Comparison of ENCODE assay signal across 8 cellular contexts in the genomic region with DNA sequence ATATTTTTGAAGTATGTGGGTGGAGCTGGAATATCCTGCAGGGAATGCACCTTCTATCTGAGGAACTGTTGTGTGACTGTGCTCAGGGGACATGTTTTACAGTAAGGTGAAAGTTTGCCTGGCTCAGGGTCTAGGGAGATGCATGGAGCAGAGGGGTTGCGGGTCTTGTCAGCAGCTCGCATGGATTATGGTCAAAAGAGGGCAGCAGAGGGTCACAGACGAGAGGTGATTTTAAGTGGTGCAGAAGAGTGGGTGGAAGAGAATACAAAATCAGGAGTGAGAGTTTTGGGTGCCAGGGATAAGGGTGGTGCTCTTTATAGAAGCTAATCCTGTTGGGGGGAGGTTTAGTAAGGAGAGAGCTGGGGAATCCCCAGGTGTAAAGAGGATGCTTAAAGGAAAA. TPM values are rescaled to one million over a fixed set of nuclear protein-coding genes. Genes with fewer than 3 reads are reported as not detected.
DNase-seq lines count a peak whose midpoint lies in the region; ATAC-seq and TF ChIP-seq lines count a peak whose summit lies in the region.

No MANE protein-coding gene starts in this region.

- H3K27me3 Mint-ChIP-seq in activated CD8-positive, alpha-beta T cell treated with anti-CD3 and anti-CD28 coated beads, Interleukin-2, amount 10 ng/mL, durations not matched to agents 7 days and 5 days (ENCODE audit: low read depth), result no peaks in the 10 kb centered on the region

- H3K27ac Mint-ChIP-seq in activated CD8-positive, alpha-beta T cell treated with anti-CD3 and anti-CD28 coated beads, Interleukin-2, amount 10 ng/mL, durations not matched to agents 7 days and 5 days, result no peak overlapping the region

- 23% methylated on average over 3 of the region's 3 CpGs for WGBS in right lobe of liver (ENCODE audit: insufficient coverage, low coverage, low lambda C conversion rate, missing lambda C conversion rate)

- H3K27ac ChIP-seq in right lobe of liver, result no peak overlapping the region

- TF ChIP-seq POLR2A in right lobe of liver (IDR thresholded peaks at IDR 0.05), result no peak

- POLR2A ChIA-PET in activated CD8-positive, alpha-beta T cell treated with anti-CD3 and anti-CD28 coated beads, Interleukin-2, amount 10 ng/mL, durations not matched to agents 7 days and 5 days (lab: Charles Lee), result no interaction called here

- CTCF ChIA-PET in activated CD8-positive, alpha-beta T cell treated with anti-CD3 and anti-CD28 coated beads, Interleukin-2, amount 10 ng/mL, durations not matched to agents 7 days and 5 days (lab: Charles Lee), result no interaction called here

- no peaks in the 10 kb centered on the region for H3K4me1 ChIP-seq in right lobe of liver

- DNase-seq in COLO668 (lab: John Stamatoyannopoulos, UW; ENCODE audit: unreplicated experiment), result peak; percentile 20
- DNase-seq in NCI-H1694 treated with DMSO at 0.1 percent for 48 hours (lab: John Stamatoyannopoulos, UW), result peak; percentile 3
- peak; percentile 26 for DNase-seq in activated CD8-positive, alpha-beta T cell treated with anti-CD3 and anti-CD28 coated beads, Interleukin-2, amount 10 ng/mL, durations not matched to agents 7 days and 5 days
- DNase-seq in right lobe of liver, result no peak
- no peak for DNase-seq in omental fat pad (ENCODE audit: low spot score)

- H3K9me3 ChIP-seq in right lobe of liver, result no peaks in the 10 kb centered on the region

- ATAC-seq in GM21390 (IDR thresholded peaks at IDR 0.05; ENCODE audit: unreplicated experiment) (peak; percentile 50), right lobe of liver (peak; percentile 60 to 66 (median 63)), GM21737 (IDR thresholded peaks at IDR 0.05; ENCODE audit: unreplicated experiment) (no peak), omental fat pad (ENCODE audit: low FRiP score) (no peak), GM21360 (IDR thresholded peaks at IDR 0.05; ENCODE audit: unreplicated experiment) (no peak)
- ATAC-seq in activated CD8-positive, alpha-beta T cell treated with anti-CD3 and anti-CD28 coated beads, Interleukin-2, amount 10 ng/mL, durations not matched to agents 7 days and 5 days, result no peak

- TF ChIP-seq CTCF in right lobe of liver (IDR thresholded peaks at IDR 0.05) (peak in 3 of 4 donors; percentile 34 to 51 (median 35)), omental fat pad (IDR thresholded peaks at IDR 0.05) (no peak)

- no peak overlapping the region for H3K4me3 ChIP-seq in right lobe of liver

- H3K36me3 Mint-ChIP-seq in activated CD8-positive, alpha-beta T cell treated with anti-CD3 and anti-CD28 coated beads, Interleukin-2, amount 10 ng/mL, durations not matched to agents 7 days and 5 days (ENCODE audit: low read depth), result no peaks in the 10 kb centered on the region

- intact Hi-C loops in right lobe of liver (cut with DNase I), result no loop called here

- no peaks in the 10 kb centered on the region for H3K9me3 Mint-ChIP-seq in activated CD8-positive, alpha-beta T cell treated with anti-CD3 and anti-CD28 coated beads, Interleukin-2, amount 10 ng/mL, durations not matched to agents 7 days and 5 days (ENCODE audit: insufficient read depth)

- no peaks in the 10 kb centered on the region for H3K36me3 ChIP-seq in right lobe of liver

- H3K4me1 Mint-ChIP-seq in activated CD8-positive, alpha-beta T cell treated with anti-CD3 and anti-CD28 coated beads, Interleukin-2, amount 10 ng/mL, durations not matched to agents 7 days and 5 days (ENCODE audit: low read depth), result no peaks in the 10 kb centered on the region

- H3K4me3 Mint-ChIP-seq in activated CD8-positive, alpha-beta T cell treated with anti-CD3 and anti-CD28 coated beads, Interleukin-2, amount 10 ng/mL, durations not matched to agents 7 days and 5 days, result no peak overlapping the region

- H3K27me3 ChIP-seq in right lobe of liver, result no peaks in the 10 kb centered on the region

RNA-seq across cellular contexts. Expression of a gene that starts 53.5 kb away (rescaled TPM):
- not detected for total RNA-seq in activated CD8-positive, alpha-beta T cell treated with anti-CD3 and anti-CD28 coated beads, Interleukin-2, amount 10 ng/mL, durations not matched to agents 7 days and 5 days
- under 1 TPM in 5 of 6 experiments, not detected in 1; 0.05 to 0.44 (median 0.09) TPM for total RNA-seq in right lobe of liver
- total RNA-seq in omental fat pad, result not detected

Comparison
In these comparisons a context has a peak if more than half of its experiments do, and no peak if none do; other contexts are left out.
1. DNase-seq: peak in COLO668 (single experiment), NCI-H1694 treated with DMSO at 0.1 percent for 48 hours (single experiment) and activated CD8-positive, alpha-beta T cell treated with anti-CD3 and anti-CD28 coated beads, Interleukin-2, amount 10 ng/mL, durations not matched to agents 7 days and 5 days (single experiment); none in right lobe of liver (0 of 3) and omental fat pad (single experiment).
2. ATAC-seq: peak in GM21390 (single experiment) and right lobe of liver (4 of 4); none in activated CD8-positive, alpha-beta T cell treated with anti-CD3 and anti-CD28 coated beads, Interleukin-2, amount 10 ng/mL, durations not matched to agents 7 days and 5 days (single experiment), GM21737 (single experiment), omental fat pad (single experiment) and GM21360 (single experiment).
3. CTCF ChIP-seq: peak in right lobe of liver (3 of 4); none in omental fat pad (0 of 3).